ENCODE assay signal across 7 cellular contexts in genomic region chr1:31765041-31765467, GRCh38.
DNase-seq lines count a peak whose midpoint lies in the region; ATAC-seq and TF ChIP-seq lines count a peak whose summit lies in the region.

No MANE protein-coding gene starts in this region.

- H3F3A ChIP-seq in DOHH2 (ENCODE audit: control insufficient read depth, insufficient read depth) = peaks cover 5% of the 10 kb centered on the region; the same call in 1 of the 2 replicates

- peaks cover 57% of the 10 kb centered on the region for H3K27me3 ChIP-seq in DOHH2 (ENCODE audit: control insufficient read depth, low read length)
- no peaks in the 10 kb centered on the region for H3K27me3 ChIP-seq in WERI-Rb-1 (ENCODE audit: insufficient read depth, low read depth, severe bottlenecking)

- no peaks in the 10 kb centered on the region for H3K9me2 ChIP-seq in DOHH2 (replicated peaks; ENCODE audit: control insufficient read depth, low read length)

- H3K79me2 ChIP-seq in DOHH2 (ENCODE audit: control insufficient read depth, low read length) = no peaks in the 10 kb centered on the region

- peaks cover 6% of the 10 kb centered on the region; the same call in 1 of the 2 replicates for H4K20me1 ChIP-seq in DOHH2 (ENCODE audit: control insufficient read depth, insufficient read depth, low read depth, low read length)

- H3K27ac ChIP-seq in DOHH2 (ENCODE audit: low read depth, low read length) (no peak overlapping the region), WERI-Rb-1 (no peak overlapping the region)

- H3K4me2 ChIP-seq in DOHH2 (ENCODE audit: low read length) = no peak overlapping the region

- H3K9me3 ChIP-seq in DOHH2 (ENCODE audit: control insufficient read depth, insufficient read depth, low read length) (no peaks in the 10 kb centered on the region), WERI-Rb-1 (ENCODE audit: severe bottlenecking) (no peaks in the 10 kb centered on the region)

- ATAC-seq in HG03095 (IDR thresholded peaks at IDR 0.05; ENCODE audit: unreplicated experiment) = no peak

- in situ Hi-C loops in KBM-7 (cut with MboI; ENCODE audit: low pct_unique_long_range_greater_than_20kb, low sequenced_read_pairs) = no loop called here

- peaks cover 52% of the 10 kb centered on the region for H3K4me1 ChIP-seq in DOHH2 (ENCODE audit: control insufficient read depth, low read length)

- DNase-seq in KBM-7 = peak; percentile 55
- DNase-seq in WERI-Rb-1 = peak; percentile 71
- DNase-seq in left kidney (ENCODE audit: low read depth, low spot score) = peak; percentile 71
- DNase-seq in activated gamma-delta T cell (lab: John Stamatoyannopoulos, UW) = no peak
- no peak for DNase-seq in NCI-H2029 treated with DMSO at 0.1 percent for 48 hours (lab: John Stamatoyannopoulos, UW)

- no peak overlapping the region for H3K4me3 ChIP-seq in DOHH2 (ENCODE audit: low read length)
- no peak overlapping the region for H3K4me3 ChIP-seq in WERI-Rb-1 (ENCODE audit: low read depth, low read length)

- H3K36me3 ChIP-seq in DOHH2 (ENCODE audit: control insufficient read depth, low read length) (no peaks in the 10 kb centered on the region), WERI-Rb-1 (no peaks in the 10 kb centered on the region)

- peak; percentile 75 for TF ChIP-seq CTCF in DOHH2 (IDR thresholded peaks at IDR 0.05; ENCODE audit: low read depth, low read length, poor library complexity, severe bottlenecking)
- TF ChIP-seq CTCF in WERI-Rb-1 (IDR thresholded peaks at IDR 0.05; ENCODE audit: low read depth, low read length) = peak; percentile 64

Comparison
In these comparisons a context has a peak if more than half of its experiments do, and no peak if none do; other contexts are left out.
1. DNase-seq: peak in KBM-7 (single experiment), WERI-Rb-1 (single experiment) and left kidney (single experiment); none in activated gamma-delta T cell (single experiment) and NCI-H2029 treated with DMSO at 0.1 percent for 48 hours (single experiment).